In genomic region chr7:45762225-45762994, GRCh38 we compare ENCODE assay signal across 8 cellular contexts.
DNase-seq lines count a peak whose midpoint lies in the region; ATAC-seq, FAIRE-seq and TF ChIP-seq lines count a peak whose summit lies in the region.
"Not testable (repeated sequence)": the region's sequence is repeated elsewhere in the genome, so short reads cannot be mapped to it uniquely, and the experiment has no call there.

No MANE protein-coding gene starts in this region.

- not testable (repeated sequence) for H3K9me3 ChIP-seq in A549; HCT116 (ENCODE audit: control insufficient read depth in 1 of 2, insufficient read depth in 1 of 2, low read depth in 1 of 2, low read length in 2 of 2); OCI-LY7 (ENCODE audit: low read length); stomach

- H3K4me1 ChIP-seq in A549 (peaks cover 19% of the 10 kb centered on the region; the same call in 2 of the 3 replicates), stomach (peaks cover 0 to 17% (median 3%) of the 10 kb centered on the region in 4 donors)
- H3K4me1 ChIP-seq in HCT116 (ENCODE audit: control insufficient read depth in 1 of 2, insufficient read depth in 2 of 2, low read length in 2 of 2); OCI-LY7 (ENCODE audit: insufficient read depth, low read length, poor library complexity, severe bottlenecking); foreskin keratinocyte: not testable (repeated sequence)

- not testable (repeated sequence) for H3K9me2 ChIP-seq in HCT116 (ENCODE audit: insufficient read depth); OCI-LY7 (ENCODE audit: insufficient read depth, low read length)

- not testable (repeated sequence) for H3K9me3 Mint-ChIP-seq in activated CD8-positive, alpha-beta memory T cell treated with anti-CD3 and anti-CD28 coated beads, Interleukin-2, amount 10 ng/mL, durations not matched to agents 7 days and 5 days (ENCODE audit: low read depth); naive B cell

- H3K27me3 Mint-ChIP-seq in activated CD8-positive, alpha-beta memory T cell treated with anti-CD3 and anti-CD28 coated beads, Interleukin-2, amount 10 ng/mL, durations not matched to agents 7 days and 5 days; naive B cell: not testable (repeated sequence)

- H3K36me3 ChIP-seq in HCT116 (ENCODE audit: control insufficient read depth in 1 of 2, insufficient read depth in 2 of 2, low read length in 2 of 2); stomach: not testable (repeated sequence)
- H3K36me3 ChIP-seq in OCI-LY7 (ENCODE audit: insufficient read depth, low read length) = peaks cover 15% of the 10 kb centered on the region; the same call in 1 of the 2 replicates

- not testable (repeated sequence) for H3K9ac ChIP-seq in HCT116 (ENCODE audit: low read length)

- RAD21 ChIA-PET in HCT116 (lab: Charles Lee; ENCODE audit: low non-redundant PET in 1 of 2, low total read pairs in 2 of 2, uncharacterized antibody in 2 of 2, unreplicated experiment in 2 of 2) = not testable (repeated sequence)

- intact Hi-C loops in HCT116 (cut with micrococcal nuclease); stomach (cut with DNase I; ENCODE audit: low total_unique reads): not testable (repeated sequence)
- intact Hi-C loops in OCI-LY7 (cut with micrococcal nuclease; ENCODE audit: unreplicated experiment) = loop anchor here (5.0 to 10.0 kb wide), 2 partner anchors 90 to 788 kb away; partner anchors contain the start of gene MYO1G

- H3K79me2 ChIP-seq in HCT116 (ENCODE audit: insufficient read depth, low read length) (peaks cover 27% of the 10 kb centered on the region), OCI-LY7 (ENCODE audit: insufficient read depth, low read depth, low read length) (peaks cover 11% of the 10 kb centered on the region; the same call in 1 of the 2 replicates)

- not testable (repeated sequence) for H3K4me3 Mint-ChIP-seq in activated CD8-positive, alpha-beta memory T cell treated with anti-CD3 and anti-CD28 coated beads, Interleukin-2, amount 10 ng/mL, durations not matched to agents 7 days and 5 days
- H3K4me3 Mint-ChIP-seq in naive B cell = peak overlapping the region; percentile 26 to 74 (median 45)

- ATAC-seq in A549 (peak; percentile 83 to 84; a peak in 5 of 6 replicates), HCT116 (peak; percentile 46; the same call in 1 of the 2 replicates), foreskin keratinocyte (peak; percentile 72), naive B cell (ENCODE audit: low read depth in 2 of 2) (peak; percentile 52 to 56)
- ATAC-seq in activated CD8-positive, alpha-beta memory T cell treated with anti-CD3 and anti-CD28 coated beads, Interleukin-2, amount 10 ng/mL, durations not matched to agents 7 days and 5 days = not testable (repeated sequence)

- CTCF ChIA-PET in A549 (lab: Yijun Ruan, JAX); HCT116 (lab: Charles Lee); OCI-LY7 (lab: Charles Lee; ENCODE audit: unreplicated experiment); activated CD8-positive, alpha-beta memory T cell treated with anti-CD3 and anti-CD28 coated beads, Interleukin-2, amount 10 ng/mL, durations not matched to agents 7 days and 5 days (lab: Charles Lee): not testable (repeated sequence)

- 71% methylated on average over 3 of the region's 3 CpGs for WGBS in A549 (ENCODE audit: missing lambda C conversion rate)
- 56 to 69% (median 66%) methylated on average over 3 of the region's 3 CpGs for WGBS in stomach, 5 donors

- peak overlapping the region; percentile 55 for H3K4me2 ChIP-seq in A549
- not testable (repeated sequence) for H3K4me2 ChIP-seq in HCT116 (ENCODE audit: low read length)
- 0 out of 2 replicates have a peak overlapping the region, but pooled peaks have one; percentile 1 for H3K4me2 ChIP-seq in OCI-LY7 (ENCODE audit: low read length)

- H3K27ac ChIP-seq in A549; HCT116 (ENCODE audit: low read depth, low read length); OCI-LY7 (ENCODE audit: low read depth, low read length, poor library complexity, severe bottlenecking); foreskin keratinocyte: not testable (repeated sequence)
- peak overlapping the region in 4 of 5 donors; percentile 11 to 53 (median 36) for H3K27ac ChIP-seq in stomach

- not testable (repeated sequence) for TF ChIP-seq EP300 in A549 (IDR thresholded peaks at IDR 0.05); stomach (IDR thresholded peaks at IDR 0.05)

- TF ChIP-seq RAD21 in A549 (conservative IDR thresholded peaks at IDR 0.05 in 1 of 2, IDR thresholded peaks at IDR 0.05 in 1 of 2); HCT116 (IDR thresholded peaks at IDR 0.05; ENCODE audit: low read depth): not testable (repeated sequence)

- not testable (repeated sequence) for H3K4me3 ChIP-seq in A549; HCT116 (replicated peaks in 1 of 2; ENCODE audit: low read depth in 1 of 2, low read length in 2 of 2); OCI-LY7 (ENCODE audit: low read depth, low read length, poor library complexity, severe bottlenecking); choroid plexus epithelial cell (ENCODE audit: low read depth, low read length); stomach

- not testable (repeated sequence) for H3K27me3 ChIP-seq in HCT116 (ENCODE audit: insufficient read depth, low read length); foreskin keratinocyte; stomach

- H3K36me3 Mint-ChIP-seq in activated CD8-positive, alpha-beta memory T cell treated with anti-CD3 and anti-CD28 coated beads, Interleukin-2, amount 10 ng/mL, durations not matched to agents 7 days and 5 days; naive B cell: not testable (repeated sequence)

- POLR2A ChIA-PET in A549 (lab: Yijun Ruan, JAX); HCT116 (lab: Charles Lee); OCI-LY7 (lab: Charles Lee): not testable (repeated sequence)

- FAIRE-seq in A549 (lab: Jason Lieb, UNC) = not testable (repeated sequence)

- not testable (repeated sequence) for BruUV-seq in HCT116 (replicated peaks; lab: Mats Ljungman, UMichigan); OCI-LY7 (replicated peaks; lab: Mats Ljungman, UMichigan)

- TF ChIP-seq POLR2A in A549 (IDR thresholded peaks at IDR 0.05; ENCODE audit: low read length); HCT116 (IDR thresholded peaks at IDR 0.05; ENCODE audit: borderline replicate concordance, extremely low read depth, insufficient read depth, insufficient read length); stomach (IDR thresholded peaks at IDR 0.05): not testable (repeated sequence)

- H4K20me1 ChIP-seq in HCT116 (ENCODE audit: insufficient read depth); OCI-LY7 (ENCODE audit: insufficient read depth, low read length): not testable (repeated sequence)

- not testable (repeated sequence) for H3K4me1 Mint-ChIP-seq in activated CD8-positive, alpha-beta memory T cell treated with anti-CD3 and anti-CD28 coated beads, Interleukin-2, amount 10 ng/mL, durations not matched to agents 7 days and 5 days
- peaks cover 11 to 18% (median 12%) of the 10 kb centered on the region in 3 donors for H3K4me1 Mint-ChIP-seq in naive B cell

- H3K27ac Mint-ChIP-seq in activated CD8-positive, alpha-beta memory T cell treated with anti-CD3 and anti-CD28 coated beads, Interleukin-2, amount 10 ng/mL, durations not matched to agents 7 days and 5 days = peak overlapping the region; percentile 30
- H3K27ac Mint-ChIP-seq in naive B cell = peak overlapping the region; percentile 52 to 93 (median 88)

- not testable (repeated sequence) for TF ChIP-seq CTCF in A549 (IDR thresholded peaks at IDR 0.05); HCT116 (IDR thresholded peaks at IDR 0.05 in 2 of 3, conservative IDR thresholded peaks at IDR 0.05 in 1 of 3; ENCODE audit: borderline replicate concordance in 1 of 3, insufficient read depth in 1 of 3, low read depth in 2 of 3, low read length in 2 of 3); OCI-LY7 (conservative IDR thresholded peaks at IDR 0.05; ENCODE audit: low read length); choroid plexus epithelial cell (conservative IDR thresholded peaks at IDR 0.05; ENCODE audit: low read depth, low read length); foreskin keratinocyte (conservative IDR thresholded peaks at IDR 0.05); stomach (IDR thresholded peaks at IDR 0.05)

- not testable (repeated sequence) for DNase-seq in A549 (ENCODE audit: low read depth in 1 of 2, low spot score in 1 of 2); HCT116 (ENCODE audit: low read depth, low spot score); OCI-LY7 (ENCODE audit: low spot score); activated CD8-positive, alpha-beta memory T cell treated with anti-CD3 and anti-CD28 coated beads, Interleukin-2, amount 10 ng/mL, durations not matched to agents 7 days and 5 days; foreskin keratinocyte; naive B cell; stomach
- peak; percentile 28 for DNase-seq in choroid plexus epithelial cell (ENCODE audit: low read depth)

- H2AFZ ChIP-seq in HCT116 (ENCODE audit: low read depth, low read length, poor library complexity, severe bottlenecking); OCI-LY7 (ENCODE audit: low read length): not testable (repeated sequence)
